24 cellular contexts compared by ENCODE assay signal in the genomic region with DNA sequence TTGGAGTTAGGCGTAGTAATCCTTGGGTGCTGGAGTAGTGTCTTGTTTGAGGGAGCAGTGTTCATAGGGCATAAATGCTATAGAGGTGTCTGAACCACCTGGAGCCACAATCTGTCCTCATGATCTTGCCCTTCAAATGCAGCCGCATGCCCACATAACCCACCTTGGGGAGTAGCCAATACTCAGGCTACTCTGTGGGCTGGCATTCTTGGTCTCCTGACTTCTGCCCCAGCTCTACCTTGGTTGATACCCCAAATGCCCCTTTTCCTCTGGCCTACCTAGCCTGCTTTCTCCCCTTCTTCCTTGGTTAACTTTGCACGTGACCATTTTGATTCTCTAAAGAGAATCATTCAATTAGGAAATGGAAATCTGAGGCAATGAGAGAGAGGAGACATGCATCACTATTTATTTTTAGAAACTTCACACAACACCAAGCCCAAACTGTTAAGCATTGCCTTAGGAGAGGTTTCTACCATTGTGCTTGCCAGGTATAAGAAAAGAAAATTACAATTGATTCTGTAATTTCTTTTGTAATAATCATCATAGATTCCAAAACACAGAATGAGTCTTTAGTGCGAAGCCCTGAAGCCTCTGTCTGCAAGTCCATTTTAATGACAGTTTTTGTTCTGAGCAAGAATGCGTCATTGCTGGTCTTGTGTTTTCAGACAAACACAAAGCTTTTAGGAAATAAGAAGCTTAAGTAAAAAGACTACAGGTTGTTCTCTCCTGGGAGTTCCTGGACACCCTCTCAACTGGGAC.
DNase-seq lines count a peak whose midpoint lies in the region; ATAC-seq and TF ChIP-seq lines count a peak whose summit lies in the region.
"Had no signal": no experiment of that assay in that cellular context is flagged by ENCODE, and none has a peak within 500 bp of the region (broad histone marks: within the 10 kb centered on the region; RNA-seq: fewer than 3 reads in every experiment).

No MANE protein-coding gene starts in this region.

- no peak overlapping the region for H3K27ac ChIP-seq in mammary epithelial cell (ENCODE audit: insufficient read depth, low read depth, low read length)
- H3K27ac ChIP-seq in neural progenitor cell = no peak overlapping the region
- H3K27ac ChIP-seq in right lobe of liver = no peak overlapping the region
- no peak overlapping the region for H3K27ac ChIP-seq in esophagus squamous epithelium
- H3K27ac ChIP-seq: neutrophil had no signal

- no peak overlapping the region for H3K9ac ChIP-seq in mammary epithelial cell (ENCODE audit: insufficient read depth, low read length)
- H3K9ac ChIP-seq in neural progenitor cell = no peak overlapping the region

- H3K4me1 ChIP-seq in mammary epithelial cell (ENCODE audit: insufficient read depth, low read length) (peaks cover 10% of the 10 kb centered on the region), neural progenitor cell (peaks cover 16% of the 10 kb centered on the region), right lobe of liver (peaks cover 0 to 4% (median 2%) of the 10 kb centered on the region in 4 donors), esophagus squamous epithelium (peaks cover 0 to 15% (median 0%) of the 10 kb centered on the region in 3 donors)

- peaks cover 18% of the 10 kb centered on the region for H3K36me3 Mint-ChIP-seq in MCF 10A (ENCODE audit: insufficient read depth, unreplicated experiment)
- H3K36me3 Mint-ChIP-seq in neural progenitor cell = peaks cover 9% of the 10 kb centered on the region

- no peaks in the 10 kb centered on the region for H3K36me3 ChIP-seq in mammary epithelial cell (ENCODE audit: insufficient read depth, low read length)
- H3K36me3 ChIP-seq in neural progenitor cell = no peaks in the 10 kb centered on the region
- H3K36me3 ChIP-seq in right lobe of liver = no peaks in the 10 kb centered on the region
- no peaks in the 10 kb centered on the region for H3K36me3 ChIP-seq in esophagus squamous epithelium
- H3K36me3 ChIP-seq: neutrophil had no signal

- POLR2A ChIA-PET in MCF 10A (lab: Yijun Ruan, JAX) = interaction anchor here (0.6 to 1.1 kb wide), 3 partner anchors 18 to 58 kb away, joined by 3 read pairs; no protein-coding TSS in a partner anchor

- H3K9me3 Mint-ChIP-seq in MCF 10A (ENCODE audit: unreplicated experiment) (no peaks in the 10 kb centered on the region), neural progenitor cell (no peaks in the 10 kb centered on the region)
- H3K9me3 Mint-ChIP-seq: activated naive CD4-positive, alpha-beta T cell treated with anti-CD3 and anti-CD28 coated beads for 36 hours; endodermal cell; GM23338 had no signal

- H3K27ac Mint-ChIP-seq in MCF 10A (ENCODE audit: low read depth, unreplicated experiment) (no peak overlapping the region), neural progenitor cell (no peak overlapping the region)
- H3K27ac Mint-ChIP-seq: activated naive CD4-positive, alpha-beta T cell treated with anti-CD3 and anti-CD28 coated beads for 36 hours; endodermal cell; GM23338 had no signal

- TF ChIP-seq POLR2A in right lobe of liver (IDR thresholded peaks at IDR 0.05) (no peak), esophagus squamous epithelium (IDR thresholded peaks at IDR 0.05) (no peak)

- dilution Hi-C loops in mammary epithelial cell (cut with HindIII; ENCODE audit: low sequenced_read_pairs) = loop anchor here (5.0 kb wide), 2 partner anchors 45 to 75 kb away; no protein-coding TSS in a partner anchor

- intact Hi-C loops in mammary epithelial cell (cut with micrococcal nuclease) = no loop called here
- intact Hi-C loops in MCF 10A (cut with micrococcal nuclease) = no loop called here
- intact Hi-C loops in Right ventricle myocardium superior (cut with DNase I) = no loop called here
- intact Hi-C loops in right lobe of liver (cut with DNase I) = no loop called here
- intact Hi-C loops in esophagus squamous epithelium (cut with DNase I) = no loop called here

- BruUV-seq in mammary epithelial cell (replicated peaks; lab: Mats Ljungman, UMichigan) (no TSS peak), MCF 10A (replicated peaks; lab: Mats Ljungman, UMichigan) (no TSS peak)

- H3K27me3 ChIP-seq in mammary epithelial cell (ENCODE audit: insufficient read depth, low read length) (no peaks in the 10 kb centered on the region), neural progenitor cell (no peaks in the 10 kb centered on the region), right lobe of liver (no peaks in the 10 kb centered on the region), esophagus squamous epithelium (no peaks in the 10 kb centered on the region)
- H3K27me3 ChIP-seq: neutrophil had no signal

- ATAC-seq in Right ventricle myocardium superior (ENCODE audit: poor library complexity) (peak; percentile 68), right lobe of liver (no peak), HG03354 (IDR thresholded peaks at IDR 0.05; ENCODE audit: poor library complexity, severe bottlenecking, unreplicated experiment) (no peak)
- ATAC-seq: GM23338, HepG2 had no signal

- H4K20me1 ChIP-seq in mammary epithelial cell (ENCODE audit: insufficient read depth, low read length) (peaks cover 3% of the 10 kb centered on the region), neural progenitor cell (ENCODE audit: low read depth) (peaks cover 28% of the 10 kb centered on the region)

- H3K4me3 ChIP-seq in mammary epithelial cell (replicated peaks in 1 of 3; ENCODE audit: insufficient read depth in 1 of 3, low read depth in 2 of 3, low read length in 3 of 3) (no peak overlapping the region), neural progenitor cell (no peak overlapping the region), right lobe of liver (no peak overlapping the region), esophagus squamous epithelium (no peak overlapping the region)
- H3K4me3 ChIP-seq: GM23338, skin epidermis had no signal

- H3K9me3 ChIP-seq in mammary epithelial cell (replicated peaks; ENCODE audit: insufficient read depth, low read length) (no peaks in the 10 kb centered on the region), neural progenitor cell (ENCODE audit: low read depth) (no peaks in the 10 kb centered on the region), right lobe of liver (no peaks in the 10 kb centered on the region), esophagus squamous epithelium (no peaks in the 10 kb centered on the region)
- H3K9me3 ChIP-seq: neutrophil had no signal

- 79% methylated on average over 5 of the region's 5 CpGs for WGBS in mammary epithelial cell (ENCODE audit: low coverage, missing lambda C conversion rate)
- WGBS in right lobe of liver (ENCODE audit: insufficient coverage, low coverage, low lambda C conversion rate, missing lambda C conversion rate) = 95% methylated on average over 4 of the region's 5 CpGs
- WGBS in esophagus squamous epithelium, 2 donors = 78 to 85% methylated on average over 5 of the region's 5 CpGs

- TF ChIP-seq CTCF in mammary epithelial cell (conservative IDR thresholded peaks at IDR 0.05 in 1 of 2, IDR thresholded peaks at IDR 0.05 in 1 of 2; ENCODE audit: extremely low read depth in 1 of 2, insufficient read depth in 1 of 2, low read depth in 1 of 2, low read length in 2 of 2) (no peak), MCF 10A (IDR thresholded peaks at IDR 0.05; ENCODE audit: unreplicated experiment) (no peak), neural progenitor cell (IDR thresholded peaks at IDR 0.05) (no peak), right lobe of liver (IDR thresholded peaks at IDR 0.05) (no peak), esophagus squamous epithelium (IDR thresholded peaks at IDR 0.05) (no peak)

- H3K27me3 Mint-ChIP-seq in MCF 10A (ENCODE audit: insufficient read depth, unreplicated experiment) = no peaks in the 10 kb centered on the region
- no peaks in the 10 kb centered on the region for H3K27me3 Mint-ChIP-seq in neural progenitor cell (ENCODE audit: insufficient read depth, low read depth)

- in situ Hi-C loops in mammary epithelial cell (cut with MboI; ENCODE audit: low sequenced_read_pairs in 2 of 2) = loop anchor here in 1 of 2 donors (25.0 kb wide), 1 partner anchor 510 kb away; no protein-coding TSS in a partner anchor

- no peaks in the 10 kb centered on the region for H3F3A ChIP-seq in neural progenitor cell (ENCODE audit: low read depth)

- CTCF ChIA-PET in mammary epithelial cell (lab: Charles Lee; ENCODE audit: low non-redundant PET) (no interaction called here), MCF 10A (lab: Yijun Ruan, JAX) (interaction anchor here (0.7 to 1.6 kb wide), 2 partner anchors 15 to 40 kb away, joined by 3 to 10 read pairs; no protein-coding TSS in a partner anchor)

- peak; percentile 35 for DNase-seq in mammary epithelial cell
- DNase-seq in MCF 10A (ENCODE audit: unreplicated experiment) = no peak
- DNase-seq in Right ventricle myocardium superior = no peak
- peak; percentile 48 for DNase-seq in neural progenitor cell (ENCODE audit: low spot score)
- no peak for DNase-seq in right lobe of liver
- no peak for DNase-seq in esophagus squamous epithelium (lab: John Stamatoyannopoulos, UW)
- no peak for DNase-seq in GF-D8 (lab: John Stamatoyannopoulos, UW)
- DNase-seq: 8988T; activated naive CD4-positive, alpha-beta T cell treated with anti-CD3 and anti-CD28 coated beads for 36 hours; activated T-cell treated with anti-CD3 and anti-CD28 coated beads for 4 hours; anterior cingulate cortex; C1 segment of cervical spinal cord; DMS 273 treated with DMSO at 0.1 percent for 48 hours; endodermal cell; MM.1S; NCI-H1694; NCI-H2227 treated with DMSO at 0.1 percent for 48 hours; stimulated activated CD4-positive, alpha-beta T cell treated with anti-CD3 and anti-CD28 coated beads, Interleukin-4, amount 100 ng/mL, for 1 hour; substantia nigra had no signal

- H2AFZ ChIP-seq in mammary epithelial cell (ENCODE audit: low read depth, low read length) (no peak overlapping the region), neural progenitor cell (replicated peaks) (no peak overlapping the region)
- H2AFZ ChIP-seq: GM23338 had no signal

- H3K4me3 Mint-ChIP-seq in MCF 10A (ENCODE audit: unreplicated experiment) (no peak overlapping the region), neural progenitor cell (no peak overlapping the region)
- H3K4me3 Mint-ChIP-seq: activated naive CD4-positive, alpha-beta T cell treated with anti-CD3 and anti-CD28 coated beads for 36 hours; endodermal cell; GM23338 had no signal

- H3K4me1 Mint-ChIP-seq in MCF 10A (ENCODE audit: insufficient read depth, unreplicated experiment) = peaks cover 9% of the 10 kb centered on the region
- H3K4me1 Mint-ChIP-seq in neural progenitor cell = peaks cover 14% of the 10 kb centered on the region

- H3K79me2 ChIP-seq in mammary epithelial cell (ENCODE audit: insufficient read depth, low read length) (peaks cover 96% of the 10 kb centered on the region), neural progenitor cell (ENCODE audit: low read depth) (peaks cover 28% of the 10 kb centered on the region)

- H3K4me2 ChIP-seq in mammary epithelial cell (ENCODE audit: insufficient read depth, low read depth, low read length) = no peak overlapping the region
- H3K4me2 ChIP-seq in neural progenitor cell = peak overlapping the region; percentile 44
- H3K4me2 ChIP-seq: GM23338 had no signal

Comparison
In these comparisons a context has a peak if more than half of its experiments do, and no peak if none do; other contexts are left out.
1. DNase-seq: peak in mammary epithelial cell (single experiment) and neural progenitor cell (single experiment); none in MCF 10A (single experiment), Right ventricle myocardium superior (single experiment), right lobe of liver (0 of 3), esophagus squamous epithelium (single experiment) and GF-D8 (single experiment).